12 cellular contexts compared by ENCODE assay signal in the genomic region with DNA sequence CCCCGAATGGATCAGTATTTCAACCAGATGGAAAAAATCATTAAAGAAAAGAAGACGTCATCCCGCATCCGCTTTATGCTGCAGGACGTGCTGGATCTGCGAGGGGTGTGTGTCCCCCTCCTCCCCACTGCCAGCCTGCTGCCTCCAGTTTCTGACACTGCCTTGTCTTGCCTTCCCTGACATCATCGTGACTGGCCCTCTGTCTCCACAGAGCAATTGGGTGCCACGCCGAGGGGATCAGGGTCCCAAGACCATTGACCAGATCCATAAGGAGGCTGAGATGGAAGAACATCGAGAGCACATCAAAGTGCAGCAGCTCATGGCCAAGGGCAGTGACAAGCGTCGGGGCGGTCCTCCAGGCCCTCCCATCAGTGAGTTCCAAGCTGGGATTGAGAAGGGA. TPM values are rescaled to one million over a fixed set of nuclear protein-coding genes. Genes with fewer than 3 reads are reported as not detected.
A peak's percentile ranks its signal among the peaks of the same experiment; 100 is the strongest.
DNase-seq lines count a peak whose midpoint lies in the region; ATAC-seq lines count a peak whose summit lies in the region.
"Had no signal": no experiment of that assay in that cellular context is flagged by ENCODE, and none has a peak within 500 bp of the region (broad histone marks: within the 10 kb centered on the region; RNA-seq: fewer than 3 reads in every experiment).

No MANE protein-coding gene starts in this region.

- peak overlapping the region; percentile 70 for H3K27ac Mint-ChIP-seq in activated naive CD8-positive, alpha-beta T cell
- peak overlapping the region; percentile 52 for H3K27ac Mint-ChIP-seq in stimulated activated memory B cell treated with anti-CD40 and anti-IgM and Interleukin-4, amounts not matched to agents 10 μg/mL and 1 μg/mL and 100 μg/mL, for 72 hours

- H3K27me3 ChIP-seq in right cardiac atrium (ENCODE audit: control insufficient read depth, insufficient read depth) = no peaks in the 10 kb centered on the region
- H3K27me3 ChIP-seq: ascending aorta, tibial nerve had no signal

- H3K9me3 ChIP-seq in right cardiac atrium (ENCODE audit: control insufficient read depth, low read length) = no peaks in the 10 kb centered on the region
- H3K9me3 ChIP-seq: ascending aorta, tibial nerve had no signal

- WGBS in right cardiac atrium = 87% methylated on average over 13 of the region's 13 CpGs

- no peak overlapping the region for H3K4me3 Mint-ChIP-seq in activated naive CD8-positive, alpha-beta T cell
- no peak overlapping the region for H3K4me3 Mint-ChIP-seq in stimulated activated memory B cell treated with anti-CD40 and anti-IgM and Interleukin-4, amounts not matched to agents 10 μg/mL and 1 μg/mL and 100 μg/mL, for 72 hours

- peak in 2 of 3 donors; percentile 15 to 24 for DNase-seq in right cardiac atrium
- DNase-seq in Right ventricle myocardium inferior (ENCODE audit: missing footprints) = no peak
- no peak for DNase-seq in dermis blood vessel endothelial cell
- DNase-seq: Calu3, naive B cell, small intestine had no signal

- H3K9me3 Mint-ChIP-seq in activated naive CD8-positive, alpha-beta T cell (ENCODE audit: low read depth) = no peaks in the 10 kb centered on the region
- no peaks in the 10 kb centered on the region for H3K9me3 Mint-ChIP-seq in stimulated activated memory B cell treated with anti-CD40 and anti-IgM and Interleukin-4, amounts not matched to agents 10 μg/mL and 1 μg/mL and 100 μg/mL, for 72 hours
- H3K9me3 Mint-ChIP-seq: naive B cell had no signal

- H3K36me3 Mint-ChIP-seq in activated naive CD8-positive, alpha-beta T cell = peaks cover 13% of the 10 kb centered on the region
- peaks cover 92% of the 10 kb centered on the region for H3K36me3 Mint-ChIP-seq in stimulated activated memory B cell treated with anti-CD40 and anti-IgM and Interleukin-4, amounts not matched to agents 10 μg/mL and 1 μg/mL and 100 μg/mL, for 72 hours

- H3K27me3 Mint-ChIP-seq in activated naive CD8-positive, alpha-beta T cell = no peaks in the 10 kb centered on the region
- no peaks in the 10 kb centered on the region for H3K27me3 Mint-ChIP-seq in stimulated activated memory B cell treated with anti-CD40 and anti-IgM and Interleukin-4, amounts not matched to agents 10 μg/mL and 1 μg/mL and 100 μg/mL, for 72 hours
- H3K27me3 Mint-ChIP-seq: naive B cell had no signal

- H3K27ac ChIP-seq in right cardiac atrium (ENCODE audit: low read length) = no peak overlapping the region

- intact Hi-C loops in right cardiac atrium (cut with DNase I) = no loop called here
- intact Hi-C loops in Right ventricle myocardium inferior (cut with DNase I) = no loop called here

- H3K4me1 Mint-ChIP-seq in activated naive CD8-positive, alpha-beta T cell (ENCODE audit: low read depth) = peaks cover 16% of the 10 kb centered on the region
- H3K4me1 Mint-ChIP-seq in stimulated activated memory B cell treated with anti-CD40 and anti-IgM and Interleukin-4, amounts not matched to agents 10 μg/mL and 1 μg/mL and 100 μg/mL, for 72 hours = peaks cover 14% of the 10 kb centered on the region
- H3K4me1 Mint-ChIP-seq: naive B cell had no signal

- peaks cover 4% of the 10 kb centered on the region for H3K4me1 ChIP-seq in right cardiac atrium (ENCODE audit: control insufficient read depth, insufficient read depth, low read length)

- ATAC-seq in right cardiac atrium (no peak), Right ventricle myocardium inferior (no peak)
- no peak for ATAC-seq in stimulated activated memory B cell treated with anti-CD40 and anti-IgM and Interleukin-4, amounts not matched to agents 10 μg/mL and 1 μg/mL and 100 μg/mL, for 72 hours
- ATAC-seq in activated CD4-positive, CD25-positive, alpha-beta regulatory T cell treated with anti-CD3 and anti-CD28 coated beads, Interleukin-2, amount 50 U/mL, for 24 hours = no peak

- no peak overlapping the region for H3K4me3 ChIP-seq in right cardiac atrium (ENCODE audit: low read length)
- H3K4me3 ChIP-seq: ascending aorta, lung, tibial nerve had no signal

RNA-seq across cellular contexts. Expression of gene EIF4G1, which starts 10.9 kb away (rescaled TPM):
- 100 to 1,000 TPM; 215 to 301 (median 245) TPM for total RNA-seq in right cardiac atrium
- polyA plus RNA-seq in right cardiac atrium = 203 TPM
- total RNA-seq in Right ventricle myocardium inferior = 274 TPM
- total RNA-seq in dermis blood vessel endothelial cell = 217 and 574 TPM in 2 replicates

RNA-seq across cellular contexts. Expression of gene FAM131A, which starts 12.1 kb away (rescaled TPM):
- total RNA-seq in right cardiac atrium = 10 to 100 TPM; 26.5 to 41.1 (median 33.6) TPM
- 34.3 TPM for polyA plus RNA-seq in right cardiac atrium
- total RNA-seq in Right ventricle myocardium inferior = 33.4 TPM
- 32.9 and 50.5 TPM in 2 replicates for total RNA-seq in dermis blood vessel endothelial cell

RNA-seq across cellular contexts. Expression of gene PSMD2, which starts 26.2 kb away (rescaled TPM):
- 100 to 1,000 TPM; 198 to 230 (median 227) TPM for total RNA-seq in right cardiac atrium
- polyA plus RNA-seq in right cardiac atrium = 161 TPM
- 228 TPM for total RNA-seq in Right ventricle myocardium inferior
- 411 and 593 TPM in 2 replicates for total RNA-seq in dermis blood vessel endothelial cell

RNA-seq across cellular contexts. Expression of gene CLCN2, which starts 36.1 kb away (rescaled TPM):
- total RNA-seq in right cardiac atrium = 1 to 10 TPM; 2.0 to 4.9 (median 3.6) TPM
- 2.7 TPM for polyA plus RNA-seq in right cardiac atrium
- total RNA-seq in Right ventricle myocardium inferior = 2.9 TPM
- total RNA-seq in dermis blood vessel endothelial cell = 3.2 and 5.4 TPM in 2 replicates

RNA-seq across cellular contexts. Expression of gene POLR2H, which starts 36.2 kb away (rescaled TPM):
- total RNA-seq in right cardiac atrium = 10 to 100 TPM; 24.4 to 32.9 (median 30.1) TPM
- polyA plus RNA-seq in right cardiac atrium = 37.6 TPM
- 27.1 TPM for total RNA-seq in Right ventricle myocardium inferior
- total RNA-seq in dermis blood vessel endothelial cell = 91.2 and 135 TPM in 2 replicates

Comparison
In these comparisons a context has a peak if more than half of its experiments do, and no peak if none do; other contexts are left out.
1. DNase-seq: peak in right cardiac atrium (2 of 3); none in Right ventricle myocardium inferior (single experiment) and dermis blood vessel endothelial cell (single experiment).